Comparison of ENCODE assay signal across 22 cellular contexts in the genomic region with DNA sequence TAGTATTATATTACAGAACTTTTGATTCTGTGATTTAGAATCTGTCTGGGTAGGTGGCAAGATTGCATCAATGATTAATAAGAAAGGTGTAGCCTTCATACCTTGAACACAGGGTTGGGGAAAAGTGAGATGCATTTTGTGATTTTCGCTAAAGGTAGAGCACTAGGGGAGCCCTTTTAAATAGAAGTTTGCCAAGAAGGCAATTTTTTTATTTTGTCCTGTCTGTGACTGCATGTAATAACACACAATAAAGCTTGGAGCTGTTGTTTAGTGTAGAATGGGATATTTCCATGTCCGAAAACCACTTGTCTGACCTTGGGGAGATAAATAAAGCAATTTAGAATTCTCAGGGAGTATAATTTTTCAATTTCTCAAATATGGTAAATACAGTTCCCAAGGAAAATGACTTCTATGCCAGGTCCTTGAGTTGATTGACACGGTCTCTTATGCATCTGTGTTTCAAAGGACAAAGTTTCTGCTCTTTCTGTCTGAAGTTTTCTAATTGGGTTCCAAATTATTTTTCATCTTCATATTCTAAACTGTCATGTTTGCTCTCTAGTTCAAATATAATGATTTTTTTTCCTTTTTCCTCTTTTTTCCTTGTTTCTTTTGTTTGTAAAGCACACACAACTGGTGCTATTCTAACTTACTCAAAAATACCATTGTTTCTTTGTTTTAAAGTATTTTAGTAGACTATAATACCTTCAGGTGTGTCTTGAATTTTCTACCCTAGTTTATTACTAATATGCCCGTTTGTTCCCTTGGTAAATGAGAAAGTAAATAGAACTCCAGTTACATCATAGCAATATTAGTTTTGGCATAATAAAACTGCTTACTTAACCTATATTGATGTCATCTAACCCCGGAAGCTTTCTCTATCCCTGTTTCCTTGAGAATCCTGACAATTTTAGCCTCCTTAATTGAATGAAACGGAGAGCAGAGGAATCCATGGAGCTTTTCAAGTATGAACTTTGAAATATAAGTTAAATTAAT.
DNase-seq lines count a peak whose midpoint lies in the region; ATAC-seq and TF ChIP-seq lines count a peak whose summit lies in the region.
"Had no signal": no experiment of that assay in that cellular context is flagged by ENCODE, and none has a peak within 500 bp of the region (broad histone marks: within the 10 kb centered on the region; RNA-seq: fewer than 3 reads in every experiment).

No MANE protein-coding gene starts in this region.

- no peaks in the 10 kb centered on the region for H3K36me3 Mint-ChIP-seq in T-helper 17 cell (ENCODE audit: low read depth)
- H3K36me3 Mint-ChIP-seq: activated naive CD8-positive, alpha-beta T cell treated with anti-CD3 and anti-CD28 coated beads for 36 hours; WTC11 had no signal

- peaks cover 26% of the 10 kb centered on the region for H3K36me3 ChIP-seq in osteoblast (ENCODE audit: insufficient read depth, low read length)

- no peak overlapping the region for H3K4me2 ChIP-seq in osteoblast (ENCODE audit: insufficient read depth, low read length)

- TF ChIP-seq CTCF in osteoblast (IDR thresholded peaks at IDR 0.05; ENCODE audit: extremely low read depth, low read depth, low read length) = no peak
- TF ChIP-seq CTCF in GM10266 (IDR thresholded peaks at IDR 0.05; ENCODE audit: control insufficient read depth, insufficient read depth, low read depth, missing control alignments) = no peak

- peak overlapping the region; percentile 22 for H3K27ac ChIP-seq in osteoblast (ENCODE audit: low read depth, low read length)
- H3K27ac ChIP-seq: left lung, transverse colon had no signal

- no peak overlapping the region for H2AFZ ChIP-seq in osteoblast (ENCODE audit: low read length)

- H3K9me3 ChIP-seq in osteoblast (ENCODE audit: low read depth, low read length) = no peaks in the 10 kb centered on the region
- H3K9me3 ChIP-seq in T-helper 17 cell (ENCODE audit: control insufficient read depth, low read length, poor library complexity, severe bottlenecking) = no peaks in the 10 kb centered on the region
- H3K9me3 ChIP-seq: left lung, transverse colon had no signal

- peaks cover 9% of the 10 kb centered on the region for H3K4me1 ChIP-seq in osteoblast (ENCODE audit: insufficient read depth, low read length)
- H3K4me1 ChIP-seq: left lung, transverse colon had no signal

- H3K27me3 Mint-ChIP-seq in T-helper 17 cell = no peaks in the 10 kb centered on the region
- H3K27me3 Mint-ChIP-seq: activated naive CD8-positive, alpha-beta T cell treated with anti-CD3 and anti-CD28 coated beads for 36 hours; CD8-positive, alpha-beta memory T cell had no signal

- H3K4me3 ChIP-seq in osteoblast (ENCODE audit: insufficient read depth, low read length) = no peak overlapping the region
- H3K4me3 ChIP-seq: coronary artery, left lung, transverse colon had no signal

- DNase-seq in DMS53 (lab: John Stamatoyannopoulos, UW) = peak; percentile 80
- DNase-seq in NCI-H2029 (lab: John Stamatoyannopoulos, UW) = peak; percentile 49
- DNase-seq in dermis microvascular lymphatic vessel endothelial cell (ENCODE audit: low read depth in 2 of 2) = peak; percentile 3 to 42
- DNase-seq in osteoblast (ENCODE audit: insufficient read length, low spot score, missing footprints) = no peak
- DNase-seq in T-helper 17 cell = no peak
- no peak for DNase-seq in A172 (ENCODE audit: low spot score)
- no peak for DNase-seq in GM10266 (ENCODE audit: extremely low spot score)
- DNase-seq: activated CD8-positive, alpha-beta memory T cell treated with anti-CD3 and anti-CD28 coated beads, Interleukin-2, amount 50 U/mL, for 48 hours; activated naive CD8-positive, alpha-beta T cell treated with anti-CD3 and anti-CD28 coated beads for 36 hours; AML-193; CD8-positive, alpha-beta memory T cell; DND-41; left lung; NCI-H1105 treated with DMSO at 0.1 percent for 48 hours; NCI-H2107; NCI-H510A treated with DMSO at 0.1 percent for 48 hours; stimulated activated CD4-positive, alpha-beta T cell treated with anti-CD3 and anti-CD28 coated beads, Interleukin-4, amount 100 ng/mL, for 24 hours; stimulated activated naive CD8-positive, alpha-beta T cell treated with anti-CD3 and anti-CD28 coated beads, Interleukin-15, Interleukin-2, amounts not matched to agents 100 U/mL and 50 U/mL, for 24 hours; transverse colon had no signal

- ATAC-seq in T-helper 17 cell (no peak), GM21786 (IDR thresholded peaks at IDR 0.05; ENCODE audit: unreplicated experiment) (no peak)
- ATAC-seq: left lung; stimulated activated naive CD8-positive, alpha-beta T cell treated with anti-CD3 and anti-CD28 coated beads, Interleukin-15, Interleukin-2, amounts not matched to agents 100 U/mL and 50 U/mL, for 24 hours; WTC11 had no signal

- H3K4me1 Mint-ChIP-seq in T-helper 17 cell = peaks cover 2% of the 10 kb centered on the region
- H3K4me1 Mint-ChIP-seq: activated naive CD8-positive, alpha-beta T cell treated with anti-CD3 and anti-CD28 coated beads for 36 hours; CD8-positive, alpha-beta memory T cell; WTC11 had no signal

- no peaks in the 10 kb centered on the region for H3K27me3 ChIP-seq in osteoblast (ENCODE audit: insufficient read depth, low read length)
- H3K27me3 ChIP-seq: left lung, transverse colon had no signal

- no peak overlapping the region for H3K4me3 Mint-ChIP-seq in T-helper 17 cell
- H3K4me3 Mint-ChIP-seq: activated naive CD8-positive, alpha-beta T cell treated with anti-CD3 and anti-CD28 coated beads for 36 hours; CD8-positive, alpha-beta memory T cell; WTC11 had no signal

- no peaks in the 10 kb centered on the region for H3K79me2 ChIP-seq in osteoblast (ENCODE audit: insufficient read depth, low read length)

- H4K20me1 ChIP-seq in osteoblast (ENCODE audit: insufficient read depth, low read length) = no peaks in the 10 kb centered on the region

- H3K27ac Mint-ChIP-seq in T-helper 17 cell = no peak overlapping the region
- H3K27ac Mint-ChIP-seq: activated naive CD8-positive, alpha-beta T cell treated with anti-CD3 and anti-CD28 coated beads for 36 hours; CD8-positive, alpha-beta memory T cell; WTC11 had no signal

Comparison
In these comparisons a context has a peak if more than half of its experiments do, and no peak if none do; other contexts are left out.
1. DNase-seq: peak in DMS53 (single experiment), NCI-H2029 (single experiment) and dermis microvascular lymphatic vessel endothelial cell (2 of 2); none in osteoblast (single experiment), T-helper 17 cell (0 of 3), A172 (single experiment) and GM10266 (single experiment).